ENCODE assay signal across 8 cellular contexts in genomic region chr15:62344806-62345539, GRCh38. TPM values are rescaled to one million over a fixed set of nuclear protein-coding genes. Genes with fewer than 3 reads are reported as not detected.
DNase-seq lines count a peak whose midpoint lies in the region; ATAC-seq and TF ChIP-seq lines count a peak whose summit lies in the region.

No MANE protein-coding gene starts in this region.

- peak; percentile 75 for ATAC-seq in HG03378 (IDR thresholded peaks at IDR 0.05; ENCODE audit: unreplicated experiment)

- H3K36me3 Mint-ChIP-seq in glutamatergic neuron (ENCODE audit: unreplicated experiment), result no peaks in the 10 kb centered on the region

- no peak overlapping the region for H3K27ac Mint-ChIP-seq in glutamatergic neuron (ENCODE audit: unreplicated experiment)

- H3K9me3 Mint-ChIP-seq in glutamatergic neuron (ENCODE audit: unreplicated experiment), result peaks cover 2% of the 10 kb centered on the region

- H3K27me3 Mint-ChIP-seq in glutamatergic neuron (ENCODE audit: unreplicated experiment), result no peaks in the 10 kb centered on the region

- H3K4me1 Mint-ChIP-seq in glutamatergic neuron (ENCODE audit: low read depth, unreplicated experiment), result peaks cover 3% of the 10 kb centered on the region

- H3K4me3 ChIP-seq in retinal pigment epithelial cell (ENCODE audit: low read length), result peak overlapping the region; percentile 16

- DNase-seq in RKO (ENCODE audit: low spot score) (peak; percentile 12), glutamatergic neuron (peak; percentile 30), retinal pigment epithelial cell (ENCODE audit: low read depth) (no peak), mesenteric fat pad (ENCODE audit: low spot score) (no peak)
- DNase-seq in activated effector memory CD4-positive, alpha-beta T cell treated with Interleukin-2 at 50 U/mL for 16 hours, result peak; percentile 35
- no peak for DNase-seq in NK-92 treated with Interleukin-12 subunit alpha and Interleukin-12 subunit beta, amount 100 ng/mL, for 24 hours (lab: John Stamatoyannopoulos, UW)

- peak overlapping the region; percentile 75 for H3K4me3 Mint-ChIP-seq in glutamatergic neuron (ENCODE audit: unreplicated experiment)

- TF ChIP-seq CTCF in GM12872 (IDR thresholded peaks at IDR 0.05; ENCODE audit: insufficient read depth, low read depth, low read length) (peak; percentile 81), glutamatergic neuron (IDR thresholded peaks at IDR 0.05; ENCODE audit: partially characterized antibody, unreplicated experiment) (peak; percentile 66), retinal pigment epithelial cell (conservative IDR thresholded peaks at IDR 0.05; ENCODE audit: low read depth, low read length) (peak; percentile 81)

RNA-seq across cellular contexts. Expression of gene TLN2, which starts 45.4 kb away (rescaled TPM):
- total RNA-seq in glutamatergic neuron (ENCODE audit: unreplicated experiment) (16.9 TPM), mesenteric fat pad (122 TPM)

Comparison
In these comparisons a context has a peak if more than half of its experiments do, and no peak if none do; other contexts are left out.
1. DNase-seq: peak in RKO (single experiment), activated effector memory CD4-positive, alpha-beta T cell treated with Interleukin-2 at 50 U/mL for 16 hours (single experiment) and glutamatergic neuron (single experiment); none in retinal pigment epithelial cell (single experiment), NK-92 treated with Interleukin-12 subunit alpha and Interleukin-12 subunit beta, amount 100 ng/mL, for 24 hours (single experiment) and mesenteric fat pad (single experiment).
2. Peak in every context shown above with its lines, with median percentiles within 50 percentile points of each other: CTCF ChIP-seq.